8 cellular contexts compared by ENCODE assay signal in the genomic region with DNA sequence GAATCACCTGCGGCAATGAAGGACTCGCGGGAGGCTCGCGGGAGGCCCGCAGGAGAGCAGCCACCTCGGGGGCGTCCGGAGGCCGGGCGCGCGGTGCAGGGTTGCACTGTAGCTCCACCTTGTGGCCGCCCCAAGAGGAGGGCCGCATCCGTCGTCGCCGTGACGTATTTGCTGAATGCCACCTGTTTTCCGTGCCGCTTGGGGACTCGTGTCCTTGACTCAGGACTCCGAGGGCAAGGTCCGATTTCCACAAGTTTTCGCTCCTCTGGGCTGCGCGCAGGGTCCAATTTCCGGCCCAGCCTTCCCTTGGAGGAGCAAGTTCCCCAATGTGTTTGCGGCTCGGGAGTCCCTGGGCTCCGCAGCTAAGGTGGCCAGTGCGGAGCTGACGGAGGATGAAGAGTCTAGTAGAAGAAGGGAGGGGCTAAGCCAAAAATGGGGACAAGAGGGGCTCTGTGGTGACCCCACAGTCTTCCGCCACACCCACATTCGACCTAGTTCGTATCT.
DNase-seq lines count a peak whose midpoint lies in the region; ATAC-seq and TF ChIP-seq lines count a peak whose summit lies in the region.

No MANE protein-coding gene starts in this region.

- H3K9ac ChIP-seq in BLaER1 treated with 17β-estradiol and CSF1 and Interleukin-3, amounts not matched to agents 10 nM and 100 nM = peak overlapping the region; percentile 71 to 84 (median 81); a peak in 20 of 22 replicates
- peak overlapping the region; percentile 79 for H3K9ac ChIP-seq in mucosa of stomach (ENCODE audit: low read length)

- H3K4me2 ChIP-seq in BLaER1 treated with 17β-estradiol and CSF1 and Interleukin-3, amounts not matched to agents 10 nM and 100 nM = peak overlapping the region; percentile 58 to 95 (median 84)

- TF ChIP-seq CTCF in epithelial cell of esophagus (IDR thresholded peaks at IDR 0.05; ENCODE audit: insufficient read depth, low read depth, low read length, missing control alignments) = peak; percentile 62

- peak overlapping the region; percentile 65 to 81 (median 70) for H3K4me3 ChIP-seq in BLaER1 treated with 17β-estradiol and CSF1 and Interleukin-3, amounts not matched to agents 10 nM and 100 nM
- H3K4me3 ChIP-seq in epithelial cell of esophagus (ENCODE audit: low read length) (peak overlapping the region; percentile 70), mucosa of stomach (ENCODE audit: low read length) (peak overlapping the region; percentile 96)

- ATAC-seq in HG03442 (IDR thresholded peaks at IDR 0.05; ENCODE audit: unreplicated experiment) = peak; percentile 63

- peaks cover 0 to 1% (median 0%) of the 10 kb centered on the region in 11 experiments; a peak in 2 of 22 replicates for H4K20me1 ChIP-seq in BLaER1 treated with 17β-estradiol and CSF1 and Interleukin-3, amounts not matched to agents 10 nM and 100 nM

- H3K4me1 ChIP-seq in BLaER1 treated with 17β-estradiol and CSF1 and Interleukin-3, amounts not matched to agents 10 nM and 100 nM = peaks cover 32 to 62% (median 53%) of the 10 kb centered on the region in 10 experiments
- peaks cover 14% of the 10 kb centered on the region for H3K4me1 ChIP-seq in mucosa of stomach (ENCODE audit: control insufficient read depth, insufficient read depth, low read length)

- peak overlapping the region; percentile 40 to 87 (median 80); a peak in 21 of 22 replicates for H3K27ac ChIP-seq in BLaER1 treated with 17β-estradiol and CSF1 and Interleukin-3, amounts not matched to agents 10 nM and 100 nM

- DNase-seq in GM19240 (ENCODE audit: insufficient read length, low spot score) (peak; percentile 48), NOMO-1 treated with DMSO at 0.1 percent for 48 hours (lab: John Stamatoyannopoulos, UW; ENCODE audit: unreplicated experiment) (peak; percentile 37), epithelial cell of esophagus (ENCODE audit: low read depth) (peak; percentile 66)
- DNase-seq in activated CD8-positive, alpha-beta memory T cell treated with anti-CD3 and anti-CD28 coated beads, Interleukin-2, amount 50 U/mL, for 4 hours = peak; percentile 73
- DNase-seq in stimulated activated CD8-positive, alpha-beta memory T cell treated with anti-CD3 and anti-CD28 coated beads, Interleukin-7, amount 100 ng/mL, for 48 hours (ENCODE audit: extremely low read depth in 1 of 2, low read depth in 1 of 2) = peak; percentile 45 to 52

- no peaks in the 10 kb centered on the region; a peak in 1 of 22 replicates for H3K9me3 ChIP-seq in BLaER1 treated with 17β-estradiol and CSF1 and Interleukin-3, amounts not matched to agents 10 nM and 100 nM (replicated peaks in 1 of 11)
- H3K9me3 ChIP-seq in mucosa of stomach (ENCODE audit: control insufficient read depth, low read length) = no peaks in the 10 kb centered on the region

- H3K27me3 ChIP-seq in BLaER1 treated with 17β-estradiol and CSF1 and Interleukin-3, amounts not matched to agents 10 nM and 100 nM = peaks cover 72 to 90% (median 85%) of the 10 kb centered on the region in 11 experiments
- H3K27me3 ChIP-seq in mucosa of stomach (ENCODE audit: control insufficient read depth, insufficient read depth, low read length) = no peaks in the 10 kb centered on the region

- H3K36me3 ChIP-seq in BLaER1 treated with 17β-estradiol and CSF1 and Interleukin-3, amounts not matched to agents 10 nM and 100 nM = no peaks in the 10 kb centered on the region
- no peaks in the 10 kb centered on the region for H3K36me3 ChIP-seq in mucosa of stomach (ENCODE audit: control insufficient read depth, insufficient read depth, low read length)

Comparison
In these comparisons a context has a peak if more than half of its experiments do, and no peak if none do; other contexts are left out.
1. Peak in every context shown above with its lines: DNase-seq, ATAC-seq, H3K4me3 ChIP-seq and H3K27ac ChIP-seq.